Comparison of ENCODE assay signal across 8 cellular contexts in genomic region chr22:30305906-30306628, GRCh38. TPM values are rescaled to one million over a fixed set of nuclear protein-coding genes. Genes with fewer than 3 reads are reported as not detected.
DNase-seq lines count a peak whose midpoint lies in the region; ATAC-seq and TF ChIP-seq lines count a peak whose summit lies in the region.

No MANE protein-coding gene starts in this region.

- H3K27me3 Mint-ChIP-seq in activated CD8-positive, alpha-beta T cell treated with anti-CD3 and anti-CD28 coated beads for 36 hours: no peaks in the 10 kb centered on the region

- H3K4me3 Mint-ChIP-seq in activated CD8-positive, alpha-beta T cell treated with anti-CD3 and anti-CD28 coated beads for 36 hours: peak overlapping the region; percentile 67

- no peaks in the 10 kb centered on the region for H3K9me3 ChIP-seq in tibial artery

- intact Hi-C loops in activated CD8-positive, alpha-beta T cell treated with anti-CD3 and anti-CD28 coated beads for 36 hours (cut with micrococcal nuclease): no loop called here
- intact Hi-C loops in left colon (cut with DNase I, micrococcal nuclease): no loop called here
- intact Hi-C loops in tibial artery (cut with DNase I; ENCODE audit: low total_unique reads): no loop called here

- CTCF ChIA-PET in activated CD8-positive, alpha-beta T cell treated with anti-CD3 and anti-CD28 coated beads for 36 hours (lab: Charles Lee): interaction anchor here (1.4 to 9.5 kb wide), 4 partner anchors 10 to 81 kb away, joined by 3 to 81 read pairs (median 6); partner anchors contain the start of genes CASTOR1 and RNF215
- CTCF ChIA-PET in HEK293T (lab: Yijun Ruan, JAX): interaction anchor here (0.7 kb wide), 1 partner anchor 448 kb away, joined by 3 read pairs; no protein-coding TSS in a partner anchor

- peaks cover 8 to 25% (median 18%) of the 10 kb centered on the region in 3 donors for H3K36me3 ChIP-seq in tibial artery

- DNase-seq in activated effector memory CD4-positive, alpha-beta T cell treated with anti-CD3 and anti-CD28 coated beads, Interleukin-2, amount 50 U/mL, for 16 hours: peak; percentile 66
- DNase-seq in activated effector memory CD4-positive, alpha-beta T cell treated with Interleukin-2 at 50 U/mL for 16 hours: no peak
- DNase-seq in activated CD8-positive, alpha-beta T cell treated with anti-CD3 and anti-CD28 coated beads for 36 hours: peak; percentile 49
- no peak for DNase-seq in left colon
- DNase-seq in tibial artery: no peak
- DNase-seq in HEK293T (ENCODE audit: extremely low spot score): no peak
- no peak for DNase-seq in effector CD4-positive, alpha-beta T cell
- DNase-seq in effector CD8-positive, alpha-beta T cell (lab: John Stamatoyannopoulos, UW): no peak

- H3K27ac ChIP-seq in tibial artery: peak overlapping the region; percentile 66 to 68

- TF ChIP-seq CTCF in activated CD8-positive, alpha-beta T cell treated with anti-CD3 and anti-CD28 coated beads for 36 hours (IDR thresholded peaks at IDR 0.05): no peak
- TF ChIP-seq CTCF in tibial artery (IDR thresholded peaks at IDR 0.05): no peak

- H3K4me1 Mint-ChIP-seq in activated CD8-positive, alpha-beta T cell treated with anti-CD3 and anti-CD28 coated beads for 36 hours (ENCODE audit: low read depth): peaks cover 95% of the 10 kb centered on the region

- H3K27ac Mint-ChIP-seq in activated CD8-positive, alpha-beta T cell treated with anti-CD3 and anti-CD28 coated beads for 36 hours: peak overlapping the region; percentile 96

- H3K4me1 ChIP-seq in tibial artery: peaks cover 16 to 100% (median 83%) of the 10 kb centered on the region in 4 donors

- POLR2A ChIA-PET in activated CD8-positive, alpha-beta T cell treated with anti-CD3 and anti-CD28 coated beads for 36 hours (lab: Charles Lee): interaction anchor here (0.6 to 1.6 kb wide), 6 partner anchors 15 to 91 kb away, joined by 3 to 5 read pairs (median 4); partner anchors contain the start of genes CCDC157, SEC14L2 and SF3A1
- POLR2A ChIA-PET in HEK293T (lab: Yijun Ruan, JAX): no interaction called here

- H3K4me3 ChIP-seq in tibial artery: no peak overlapping the region

- H3K27me3 ChIP-seq in tibial artery: no peaks in the 10 kb centered on the region

- ATAC-seq in activated CD8-positive, alpha-beta T cell treated with anti-CD3 and anti-CD28 coated beads for 36 hours: peak; percentile 53
- peak; percentile 30 for ATAC-seq in left colon

- H3K9me3 Mint-ChIP-seq in activated CD8-positive, alpha-beta T cell treated with anti-CD3 and anti-CD28 coated beads for 36 hours: no peaks in the 10 kb centered on the region

- peaks cover 10% of the 10 kb centered on the region for H3K36me3 Mint-ChIP-seq in activated CD8-positive, alpha-beta T cell treated with anti-CD3 and anti-CD28 coated beads for 36 hours (ENCODE audit: low read depth)

TF ChIP-seq in HEK293T, 16 proteins besides CTCF, POLR2A, EP300 and RAD21:
- TF ChIP-seq L3MBTL2 (conservative IDR thresholded peaks at IDR 0.05): no peak

RNA-seq across cellular contexts. Expression of gene CASTOR1, which starts 16.8 kb away (rescaled TPM):
- total RNA-seq in activated CD8-positive, alpha-beta T cell treated with anti-CD3 and anti-CD28 coated beads for 36 hours: 1 to 10 TPM; 4.2 to 5.1 TPM
- 1 to 10 TPM; 3.7 to 4.2 TPM for total RNA-seq in left colon

RNA-seq across cellular contexts. Expression of gene TBC1D10A, which starts 20.7 kb away (rescaled TPM):
- 10 to 100 TPM; 20.5 to 21.1 TPM for total RNA-seq in activated CD8-positive, alpha-beta T cell treated with anti-CD3 and anti-CD28 coated beads for 36 hours
- 10 to 100 TPM; 32.0 to 41.2 TPM for total RNA-seq in left colon

RNA-seq across cellular contexts. Expression of gene OSM, which starts 39.4 kb away (rescaled TPM):
- total RNA-seq in activated CD8-positive, alpha-beta T cell treated with anti-CD3 and anti-CD28 coated beads for 36 hours: 10 to 100 TPM; 44.3 to 45.7 TPM
- total RNA-seq in left colon: under 1 TPM in 1 of 2 donors, not detected in 1; 0.20 TPM

RNA-seq across cellular contexts. Expression of gene SF3A1, which starts 50.6 kb away (rescaled TPM):
- 100 to 1,000 TPM; 252 to 262 TPM for total RNA-seq in activated CD8-positive, alpha-beta T cell treated with anti-CD3 and anti-CD28 coated beads for 36 hours
- total RNA-seq in left colon: 100 to 1,000 TPM; 134 to 146 TPM

RNA-seq across cellular contexts. Expression of gene CCDC157, which starts 50.7 kb away (rescaled TPM):
- 1 to 10 TPM; 2.2 to 2.4 TPM for total RNA-seq in activated CD8-positive, alpha-beta T cell treated with anti-CD3 and anti-CD28 coated beads for 36 hours
- total RNA-seq in left colon: 1 to 10 TPM; 1.6 to 2.3 TPM

Comparison
In these comparisons a context has a peak if more than half of its experiments do, and no peak if none do; other contexts are left out.
1. DNase-seq: peak in activated effector memory CD4-positive, alpha-beta T cell treated with anti-CD3 and anti-CD28 coated beads, Interleukin-2, amount 50 U/mL, for 16 hours (single experiment) and activated CD8-positive, alpha-beta T cell treated with anti-CD3 and anti-CD28 coated beads for 36 hours (single experiment); none in activated effector memory CD4-positive, alpha-beta T cell treated with Interleukin-2 at 50 U/mL for 16 hours (single experiment), left colon (0 of 2), tibial artery (0 of 2), HEK293T (single experiment), effector CD4-positive, alpha-beta T cell (single experiment) and effector CD8-positive, alpha-beta T cell (single experiment).
2. RNA of gene OSM, which starts 39.4 kb away (total RNA-seq): 44.3 to 45.7 TPM in activated CD8-positive, alpha-beta T cell treated with anti-CD3 and anti-CD28 coated beads for 36 hours; 0.20 TPM in left colon; every median in the first group is over 10 times any median in the second.